Comparison of ENCODE assay signal across 18 cellular contexts in the genomic region with DNA sequence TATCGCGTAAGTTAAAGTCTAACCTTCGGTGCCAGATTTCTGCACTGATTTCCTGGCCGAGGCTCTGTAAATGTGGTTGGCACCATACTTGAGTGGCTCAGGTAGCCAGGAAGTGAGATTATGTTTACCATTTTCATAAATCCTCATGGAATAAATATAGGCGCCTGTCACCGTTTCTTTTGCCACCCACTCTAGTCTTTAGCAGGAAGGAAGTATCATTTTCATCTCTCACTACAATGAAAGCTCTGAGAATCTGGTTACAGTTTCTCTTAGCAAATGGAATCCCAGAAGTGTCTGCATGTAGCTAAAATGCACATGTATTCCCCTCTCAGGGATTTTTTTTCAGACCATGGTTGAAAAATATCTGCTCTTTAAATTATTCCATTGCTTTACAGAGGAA.
DNase-seq lines count a peak whose midpoint lies in the region; ATAC-seq and TF ChIP-seq lines count a peak whose summit lies in the region.
"Had no signal": no experiment of that assay in that cellular context is flagged by ENCODE, and none has a peak within 500 bp of the region (broad histone marks: within the 10 kb centered on the region; RNA-seq: fewer than 3 reads in every experiment).

No MANE protein-coding gene starts in this region.

- H2AFZ ChIP-seq in PC-3 (ENCODE audit: low read length): no peak overlapping the region

- DNase-seq in Jurkat, Clone E6-1 (ENCODE audit: low read depth, low spot score): peak; percentile 15
- peak; percentile 5 for DNase-seq in PC-3
- no peak for DNase-seq in mesothelial cell of epicardium (ENCODE audit: low spot score in 2 of 2, unreplicated experiment in 2 of 2)
- no peak for DNase-seq in ovary
- no peak for DNase-seq in HAP-1 (ENCODE audit: low spot score in 2 of 2)
- no peak for DNase-seq in amniotic stem cell (lab: John Stamatoyannopoulos, UW)
- DNase-seq: activated CD4-positive, alpha-beta memory T cell treated with anti-CD3 and anti-CD28 coated beads, Interleukin-2, amount 10 ng/mL, durations not matched to agents 7 days and 5 days; gastrocnemius medialis; H9; IMR-90; mammary epithelial cell; NCI-H2029; right lobe of liver; stimulated activated CD4-positive, alpha-beta T cell treated with anti-CD3 and anti-CD28 coated beads, Interleukin-4, amount 100 ng/mL, for 1 hour; tibial artery had no signal

- no peak overlapping the region for H3K27ac ChIP-seq in BLaER1 treated with 17β-estradiol and CSF1 and Interleukin-3, amounts not matched to agents 10 nM and 100 nM
- H3K27ac ChIP-seq in PC-3 (ENCODE audit: low read length): no peak overlapping the region
- H3K27ac ChIP-seq in ovary: no peak overlapping the region
- H3K27ac ChIP-seq: neutrophil, right lobe of liver, tibial artery had no signal

- peaks cover 9% of the 10 kb centered on the region for H3K9me3 Mint-ChIP-seq in mesothelial cell of epicardium

- H3K79me2 ChIP-seq in PC-3 (ENCODE audit: low read length): no peaks in the 10 kb centered on the region

- no peak overlapping the region for H3K4me3 Mint-ChIP-seq in mesothelial cell of epicardium
- H3K4me3 Mint-ChIP-seq: activated CD4-positive, alpha-beta memory T cell treated with anti-CD3 and anti-CD28 coated beads, Interleukin-2, amount 10 ng/mL, durations not matched to agents 7 days and 5 days; H9 had no signal

- no peaks in the 10 kb centered on the region for H4K20me1 ChIP-seq in BLaER1 treated with 17β-estradiol and CSF1 and Interleukin-3, amounts not matched to agents 10 nM and 100 nM
- no peaks in the 10 kb centered on the region for H4K20me1 ChIP-seq in PC-3 (ENCODE audit: low read length)

- H3K4me2 ChIP-seq in BLaER1 treated with 17β-estradiol and CSF1 and Interleukin-3, amounts not matched to agents 10 nM and 100 nM: peak overlapping the region in 7 of 11 experiments; percentile 11 to 63 (median 39); a peak in 12 of 22 replicates
- H3K4me2 ChIP-seq in PC-3 (ENCODE audit: low read length): peak overlapping the region; percentile 41

- POLR2A ChIA-PET in PC-3 (lab: Charles Lee; ENCODE audit: unreplicated experiment): no interaction called here

- 0 out of 22 replicates have a peak, but pooled peaks cover 0 to 4% (median 0%) of the 10 kb centered on the region in 11 experiments for H3K27me3 ChIP-seq in BLaER1 treated with 17β-estradiol and CSF1 and Interleukin-3, amounts not matched to agents 10 nM and 100 nM
- no peaks in the 10 kb centered on the region for H3K27me3 ChIP-seq in PC-3 (ENCODE audit: low read length)
- no peaks in the 10 kb centered on the region for H3K27me3 ChIP-seq in ovary
- no peaks in the 10 kb centered on the region for H3K27me3 ChIP-seq in HAP-1 (ENCODE audit: low read depth)
- H3K27me3 ChIP-seq: gastrocnemius medialis, neutrophil, right lobe of liver, tibial artery had no signal

- TF ChIP-seq CTCF in PC-3 (conservative IDR thresholded peaks at IDR 0.05; ENCODE audit: low read depth, low read length) (no peak), mesothelial cell of epicardium (IDR thresholded peaks at IDR 0.05; ENCODE audit: unreplicated experiment) (no peak), ovary (IDR thresholded peaks at IDR 0.05) (no peak)

- CTCF ChIA-PET in PC-3 (lab: Charles Lee): no interaction called here

- H3K27ac Mint-ChIP-seq in mesothelial cell of epicardium: peak overlapping the region; percentile 8
- H3K27ac Mint-ChIP-seq: activated CD4-positive, alpha-beta memory T cell treated with anti-CD3 and anti-CD28 coated beads, Interleukin-2, amount 10 ng/mL, durations not matched to agents 7 days and 5 days; H9 had no signal

- no peaks in the 10 kb centered on the region for H3K9me2 ChIP-seq in PC-3 (replicated peaks; ENCODE audit: low read length)

- WGBS in ovary, 3 donors: 85 to 91% (median 86%) methylated on average over 6 of the region's 6 CpGs

- in situ Hi-C loops in HAP-1 (cut with MboI; ENCODE audit: low sequenced_read_pairs): no loop called here

- no peaks in the 10 kb centered on the region for H3K36me3 ChIP-seq in BLaER1 treated with 17β-estradiol and CSF1 and Interleukin-3, amounts not matched to agents 10 nM and 100 nM
- H3K36me3 ChIP-seq in PC-3 (ENCODE audit: low read depth, low read length) (no peaks in the 10 kb centered on the region), ovary (no peaks in the 10 kb centered on the region), HAP-1 (replicated peaks) (no peaks in the 10 kb centered on the region)
- H3K36me3 ChIP-seq: gastrocnemius medialis, neutrophil, right lobe of liver, tibial artery had no signal

- no peaks in the 10 kb centered on the region for H3K27me3 Mint-ChIP-seq in mesothelial cell of epicardium (ENCODE audit: low read depth)
- H3K27me3 Mint-ChIP-seq: activated CD4-positive, alpha-beta memory T cell treated with anti-CD3 and anti-CD28 coated beads, Interleukin-2, amount 10 ng/mL, durations not matched to agents 7 days and 5 days had no signal

- no TSS peak for BruUV-seq in PC-3 (replicated peaks; lab: Mats Ljungman, UMichigan)

- no peaks in the 10 kb centered on the region for H3K36me3 Mint-ChIP-seq in mesothelial cell of epicardium

- peaks cover 0 to 19% (median 8%) of the 10 kb centered on the region in 11 experiments; a peak in 13 of 22 replicates for H3K9me3 ChIP-seq in BLaER1 treated with 17β-estradiol and CSF1 and Interleukin-3, amounts not matched to agents 10 nM and 100 nM (replicated peaks in 1 of 11)
- no peaks in the 10 kb centered on the region for H3K9me3 ChIP-seq in PC-3 (ENCODE audit: low read length)
- H3K9me3 ChIP-seq in ovary: no peaks in the 10 kb centered on the region
- H3K9me3 ChIP-seq in HAP-1: no peaks in the 10 kb centered on the region
- H3K9me3 ChIP-seq: gastrocnemius medialis, neutrophil, right lobe of liver, tibial artery had no signal

- no peak for TF ChIP-seq EP300 in ovary (IDR thresholded peaks at IDR 0.05)

- H3K9ac ChIP-seq in BLaER1 treated with 17β-estradiol and CSF1 and Interleukin-3, amounts not matched to agents 10 nM and 100 nM: no peak overlapping the region
- no peak overlapping the region for H3K9ac ChIP-seq in PC-3 (ENCODE audit: low read length)

- H3K4me1 ChIP-seq in BLaER1 treated with 17β-estradiol and CSF1 and Interleukin-3, amounts not matched to agents 10 nM and 100 nM: peaks cover 0 to 11% (median 7%) of the 10 kb centered on the region in 10 experiments; a peak in 10 of 20 replicates
- H3K4me1 ChIP-seq in PC-3 (ENCODE audit: insufficient read depth, low read length) (peaks cover 6% of the 10 kb centered on the region; the same call in 1 of the 2 replicates), ovary (ENCODE audit: insufficient read depth) (no peaks in the 10 kb centered on the region), HAP-1 (no peaks in the 10 kb centered on the region)
- H3K4me1 ChIP-seq: tibial artery had no signal

- intact Hi-C loops in PC-3 (cut with micrococcal nuclease) (no loop called here), ovary (cut with DNase I) (no loop called here)

- no peaks in the 10 kb centered on the region for H3F3A ChIP-seq in PC-3 (ENCODE audit: low read length, unreplicated experiment)

- peaks cover 14% of the 10 kb centered on the region for H3K4me1 Mint-ChIP-seq in mesothelial cell of epicardium
- H3K4me1 Mint-ChIP-seq: activated CD4-positive, alpha-beta memory T cell treated with anti-CD3 and anti-CD28 coated beads, Interleukin-2, amount 10 ng/mL, durations not matched to agents 7 days and 5 days had no signal

- peak; percentile 48 for ATAC-seq in PC-3
- ATAC-seq in GM21447 (IDR thresholded peaks at IDR 0.05; ENCODE audit: unreplicated experiment): no peak
- ATAC-seq: gastrocnemius medialis, right lobe of liver had no signal

- TF ChIP-seq POLR2A in ovary (IDR thresholded peaks at IDR 0.05): no peak

- H3K4me3 ChIP-seq in BLaER1 treated with 17β-estradiol and CSF1 and Interleukin-3, amounts not matched to agents 10 nM and 100 nM: no peak overlapping the region
- H3K4me3 ChIP-seq in Jurkat, Clone E6-1 (ENCODE audit: low read length): no peak overlapping the region
- no peak overlapping the region for H3K4me3 ChIP-seq in PC-3 (ENCODE audit: low read length)
- no peak overlapping the region for H3K4me3 ChIP-seq in ovary
- H3K4me3 ChIP-seq in HAP-1: no peak overlapping the region
- H3K4me3 ChIP-seq: right lobe of liver, tibial artery had no signal

Comparison
In these comparisons a context has a peak if more than half of its experiments do, and no peak if none do; other contexts are left out.
1. DNase-seq: peak in Jurkat, Clone E6-1 (single experiment) and PC-3 (single experiment); none in mesothelial cell of epicardium (0 of 2), ovary (0 of 5), HAP-1 (0 of 2) and amniotic stem cell (single experiment).